In the genomic region with DNA sequence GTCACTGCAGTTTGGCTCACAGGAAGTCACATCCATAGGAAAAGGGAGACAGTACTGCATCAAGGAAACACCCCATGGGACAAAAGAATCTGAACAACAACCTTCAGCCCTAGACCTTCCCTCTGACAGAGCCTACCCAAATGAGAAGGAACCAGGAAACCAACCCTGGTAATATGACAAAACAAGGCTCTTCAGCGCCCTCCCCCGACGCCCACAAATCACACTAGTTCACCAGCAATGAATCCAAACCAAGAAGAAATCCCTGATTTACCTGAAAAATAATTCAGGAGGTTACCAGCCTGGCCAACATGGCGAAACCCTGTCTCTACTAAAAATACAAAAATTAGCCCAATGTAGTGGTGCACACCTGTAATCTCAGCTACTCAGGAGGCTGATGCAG, we compare ENCODE assay signal across 2 cellular contexts. TPM values are rescaled to one million over a fixed set of nuclear protein-coding genes. Genes with fewer than 3 reads are reported as not detected.
"Had no signal": no experiment of that assay in that cellular context is flagged by ENCODE, and none has a peak within 500 bp of the region (broad histone marks: within the 10 kb centered on the region; RNA-seq: fewer than 3 reads in every experiment).

No MANE protein-coding gene starts in this region.

RNA-seq across cellular contexts. Expression of gene SOWAHB, which starts 29.2 kb away (rescaled TPM):
- total RNA-seq: activated CD8-positive, alpha-beta T cell treated with anti-CD3 and anti-CD28 coated beads, Interleukin-2, amount 10 ng/mL, durations not matched to agents 7 days and 5 days; SJSA1 had no signal
